Comparison of ENCODE assay signal across 1 cellular context in the genomic region with DNA sequence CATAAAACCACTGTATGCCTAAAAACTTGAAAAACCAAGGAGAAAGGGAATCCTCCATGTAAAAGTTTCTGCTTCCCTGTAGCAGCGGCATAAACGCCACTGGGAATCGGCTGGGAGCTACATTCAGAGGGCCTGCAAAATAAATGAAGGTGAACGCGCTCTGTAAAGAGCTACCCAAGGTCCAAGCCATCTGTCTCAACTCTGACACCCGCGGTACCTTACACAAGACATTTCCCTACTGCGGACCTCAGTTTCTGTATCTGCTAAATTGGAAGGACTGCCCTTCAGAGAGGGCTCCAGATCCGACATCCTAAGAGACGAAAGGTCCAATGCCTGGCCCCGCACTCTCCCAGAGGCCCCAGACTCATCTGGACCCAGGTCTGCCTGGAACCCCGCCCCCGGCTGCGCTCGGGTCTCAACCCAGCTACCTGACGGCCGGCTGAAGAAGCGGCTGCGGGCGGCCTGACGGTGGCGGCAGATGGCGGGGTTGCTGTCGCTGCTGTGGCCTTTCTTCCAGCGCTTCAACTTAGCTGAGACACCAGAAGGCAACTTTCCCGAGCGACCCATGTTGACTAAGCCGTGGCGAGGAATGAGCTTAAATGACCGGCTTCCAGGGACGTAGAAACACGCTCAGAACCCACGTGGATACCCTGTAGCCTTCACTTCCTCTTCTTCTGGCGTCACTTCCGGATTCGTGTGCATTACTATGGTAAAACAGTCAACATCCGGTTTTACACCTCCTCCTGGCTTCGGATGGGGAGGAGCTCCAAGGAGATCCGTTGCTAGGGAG.
TF ChIP-seq lines count a peak whose summit lies in the region.

A gene with protein sequence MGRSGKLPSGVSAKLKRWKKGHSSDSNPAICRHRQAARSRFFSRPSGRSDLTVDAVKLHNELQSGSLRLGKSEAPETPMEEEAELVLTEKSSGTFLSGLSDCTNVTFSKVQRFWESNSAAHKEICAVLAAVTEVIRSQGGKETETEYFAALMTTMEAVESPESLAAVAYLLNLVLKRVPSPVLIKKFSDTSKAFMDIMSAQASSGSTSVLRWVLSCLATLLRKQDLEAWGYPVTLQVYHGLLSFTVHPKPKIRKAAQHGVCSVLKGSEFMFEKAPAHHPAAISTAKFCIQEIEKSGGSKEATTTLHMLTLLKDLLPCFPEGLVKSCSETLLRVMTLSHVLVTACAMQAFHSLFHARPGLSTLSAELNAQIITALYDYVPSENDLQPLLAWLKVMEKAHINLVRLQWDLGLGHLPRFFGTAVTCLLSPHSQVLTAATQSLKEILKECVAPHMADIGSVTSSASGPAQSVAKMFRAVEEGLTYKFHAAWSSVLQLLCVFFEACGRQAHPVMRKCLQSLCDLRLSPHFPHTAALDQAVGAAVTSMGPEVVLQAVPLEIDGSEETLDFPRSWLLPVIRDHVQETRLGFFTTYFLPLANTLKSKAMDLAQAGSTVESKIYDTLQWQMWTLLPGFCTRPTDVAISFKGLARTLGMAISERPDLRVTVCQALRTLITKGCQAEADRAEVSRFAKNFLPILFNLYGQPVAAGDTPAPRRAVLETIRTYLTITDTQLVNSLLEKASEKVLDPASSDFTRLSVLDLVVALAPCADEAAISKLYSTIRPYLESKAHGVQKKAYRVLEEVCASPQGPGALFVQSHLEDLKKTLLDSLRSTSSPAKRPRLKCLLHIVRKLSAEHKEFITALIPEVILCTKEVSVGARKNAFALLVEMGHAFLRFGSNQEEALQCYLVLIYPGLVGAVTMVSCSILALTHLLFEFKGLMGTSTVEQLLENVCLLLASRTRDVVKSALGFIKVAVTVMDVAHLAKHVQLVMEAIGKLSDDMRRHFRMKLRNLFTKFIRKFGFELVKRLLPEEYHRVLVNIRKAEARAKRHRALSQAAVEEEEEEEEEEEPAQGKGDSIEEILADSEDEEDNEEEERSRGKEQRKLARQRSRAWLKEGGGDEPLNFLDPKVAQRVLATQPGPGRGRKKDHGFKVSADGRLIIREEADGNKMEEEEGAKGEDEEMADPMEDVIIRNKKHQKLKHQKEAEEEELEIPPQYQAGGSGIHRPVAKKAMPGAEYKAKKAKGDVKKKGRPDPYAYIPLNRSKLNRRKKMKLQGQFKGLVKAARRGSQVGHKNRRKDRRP (N-terminal part only) (minus strand): TSS at position 676 of the 790 bp plus-strand sequence. CDS start 109 bp downstream, at position 567.

TF ChIP-seq in K562, 482 proteins besides CTCF, POLR2A, EP300 and RAD21 (continued from another document and continues in another):
- TF ChIP-seq, protein P1, sequence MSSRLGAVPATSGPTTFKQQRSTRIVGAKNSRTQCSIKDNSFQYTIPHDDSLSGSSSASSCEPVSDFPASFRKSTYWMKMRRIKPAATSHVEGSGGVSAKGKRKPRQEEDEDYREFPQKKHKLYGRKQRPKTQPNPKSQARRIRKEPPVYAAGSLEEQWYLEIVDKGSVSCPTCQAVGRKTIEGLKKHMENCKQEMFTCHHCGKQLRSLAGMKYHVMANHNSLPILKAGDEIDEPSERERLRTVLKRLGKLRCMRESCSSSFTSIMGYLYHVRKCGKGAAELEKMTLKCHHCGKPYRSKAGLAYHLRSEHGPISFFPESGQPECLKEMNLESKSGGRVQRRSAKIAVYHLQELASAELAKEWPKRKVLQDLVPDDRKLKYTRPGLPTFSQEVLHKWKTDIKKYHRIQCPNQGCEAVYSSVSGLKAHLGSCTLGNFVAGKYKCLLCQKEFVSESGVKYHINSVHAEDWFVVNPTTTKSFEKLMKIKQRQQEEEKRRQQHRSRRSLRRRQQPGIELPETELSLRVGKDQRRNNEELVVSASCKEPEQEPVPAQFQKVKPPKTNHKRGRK (tag; IDR thresholded peaks at IDR 0.05): no peak
- TF ChIP-seq ETV6 (IDR thresholded peaks at IDR 0.05; ENCODE audit: borderline replicate concordance in 1 of 2, low read depth in 2 of 2, low read length in 1 of 2) (no peak), ETV6 (CRISPR knock-in tag; IDR thresholded peaks at IDR 0.05; ENCODE audit: borderline replicate concordance) (no peak), GTF2E2 (tag; IDR thresholded peaks at IDR 0.05) (no peak), ZNF780A (CRISPR knock-in tag; IDR thresholded peaks at IDR 0.05) (no peak), ZBTB8A (IDR thresholded peaks at IDR 0.05; ENCODE audit: partially characterized antibody) (no peak), RUNX1 (IDR thresholded peaks at IDR 0.05; ENCODE audit: low read depth) (no peak), XRCC4 (IDR thresholded peaks at IDR 0.05; ENCODE audit: extremely low read depth, insufficient read depth, insufficient read length) (no peak), EP400 (IDR thresholded peaks at IDR 0.05) (peak; percentile 91), FOXA3 (CRISPR knock-in tag; conservative IDR thresholded peaks at IDR 0.05 in 1 of 2, IDR thresholded peaks at IDR 0.05 in 1 of 2) (peak in 1 of 2 experiments; percentile 59; a peak in 1 of 4 replicates), RNF2 (IDR thresholded peaks at IDR 0.05) (no peak), ASH1L (IDR thresholded peaks at IDR 0.05; ENCODE audit: borderline replicate concordance, low read depth, partially characterized antibody) (no peak), PHF20 (IDR thresholded peaks at IDR 0.05; ENCODE audit: partially characterized antibody) (peak; percentile 10), KHSRP (IDR thresholded peaks at IDR 0.05) (no peak), PHF21A (IDR thresholded peaks at IDR 0.05; ENCODE audit: borderline replicate concordance, low read depth) (no peak), U2AF1 (optimal IDR thresholded peaks at IDR 0.05; ENCODE audit: low read depth, low read length) (no peak), MCM2 (IDR thresholded peaks at IDR 0.05; ENCODE audit: low read depth) (no peak), STAT5A (IDR thresholded peaks at IDR 0.05; ENCODE audit: borderline replicate concordance, low read length) (no peak), ZNF384 (IDR thresholded peaks at IDR 0.05; ENCODE audit: low read depth, low read length) (no peak), RFX5 (IDR thresholded peaks at IDR 0.05; ENCODE audit: low read depth, low read length) (no peak), THRAP3 (IDR thresholded peaks at IDR 0.05; ENCODE audit: borderline replicate concordance) (no peak), SMAD1 (IDR thresholded peaks at IDR 0.05; ENCODE audit: low read depth, low read length, partially characterized antibody) (no peak), HNRNPK (IDR thresholded peaks at IDR 0.05; ENCODE audit: low read depth, low read length, poor library complexity, severe bottlenecking) (no peak), CBFA2T3 (IDR thresholded peaks at IDR 0.05) (no peak), RBM14 (IDR thresholded peaks at IDR 0.05; ENCODE audit: borderline replicate concordance, insufficient read depth, low read depth, low read length) (no peak), ZC3H4 (CRISPR knock-in tag; IDR thresholded peaks at IDR 0.05; ENCODE audit: borderline replicate concordance) (0 out of 2 replicates have a peak, but pooled peaks have one; percentile 51), DDX20 (tag; IDR thresholded peaks at IDR 0.05; ENCODE audit: low read depth) (no peak), FOXM1 (IDR thresholded peaks at IDR 0.05; ENCODE audit: low read depth) (no peak), FOXM1 (CRISPR knock-in tag; IDR thresholded peaks at IDR 0.05; ENCODE audit: low read depth) (no peak), ZNF699 (CRISPR knock-in tag; IDR thresholded peaks at IDR 0.05; ENCODE audit: insufficient replicate concordance) (no peak), NFATC3 (IDR thresholded peaks at IDR 0.05) (no peak), FOXK2 (conservative IDR thresholded peaks at IDR 0.05 in 1 of 2, IDR thresholded peaks at IDR 0.05 in 1 of 2; ENCODE audit: low read depth in 2 of 2) (peak; percentile 96 to 98), NCOA6 (IDR thresholded peaks at IDR 0.05) (no peak), CBX2 (IDR thresholded peaks at IDR 0.05; ENCODE audit: insufficient read depth, low read length, poor library complexity, severe bottlenecking) (no peak), ZBED1 (IDR thresholded peaks at IDR 0.05) (no peak), TRIM24 (IDR thresholded peaks at IDR 0.05) (no peak), MCM3 (IDR thresholded peaks at IDR 0.05) (no peak), NEUROD1 (IDR thresholded peaks at IDR 0.05; ENCODE audit: borderline replicate concordance, low read depth, low read length, partially characterized antibody) (peak; percentile 35), ZNF347 (CRISPR knock-in tag; IDR thresholded peaks at IDR 0.05; ENCODE audit: low read depth) (no peak), POU5F1 (IDR thresholded peaks at IDR 0.05; ENCODE audit: borderline replicate concordance, low read depth, low read length, partially characterized antibody) (no peak), PRMT5 (CRISPR knock-in tag; IDR thresholded peaks at IDR 0.05) (no peak), PML (IDR thresholded peaks at IDR 0.05; ENCODE audit: low read length) (no peak), TEAD4 (IDR thresholded peaks at IDR 0.05; ENCODE audit: low read length) (no peak), TEAD4 (CRISPR knock-in tag; IDR thresholded peaks at IDR 0.05; ENCODE audit: borderline replicate concordance) (no peak), EHMT2 (IDR thresholded peaks at IDR 0.05) (no peak), MTA3 (IDR thresholded peaks at IDR 0.05; ENCODE audit: borderline replicate concordance) (no peak), NR4A1 (CRISPR knock-in tag; IDR thresholded peaks at IDR 0.05) (no peak), NR4A1 (tag; IDR thresholded peaks at IDR 0.05) (no peak), OTX1 (CRISPR knock-in tag; IDR thresholded peaks at IDR 0.05) (no peak), ZNF436 (CRISPR knock-in tag; IDR thresholded peaks at IDR 0.05) (no peak), STAG1 (CRISPR knock-in tag; IDR thresholded peaks at IDR 0.05; ENCODE audit: borderline replicate concordance) (no peak), DPF2 (IDR thresholded peaks at IDR 0.05) (no peak)
- TF ChIP-seq, protein P2, sequence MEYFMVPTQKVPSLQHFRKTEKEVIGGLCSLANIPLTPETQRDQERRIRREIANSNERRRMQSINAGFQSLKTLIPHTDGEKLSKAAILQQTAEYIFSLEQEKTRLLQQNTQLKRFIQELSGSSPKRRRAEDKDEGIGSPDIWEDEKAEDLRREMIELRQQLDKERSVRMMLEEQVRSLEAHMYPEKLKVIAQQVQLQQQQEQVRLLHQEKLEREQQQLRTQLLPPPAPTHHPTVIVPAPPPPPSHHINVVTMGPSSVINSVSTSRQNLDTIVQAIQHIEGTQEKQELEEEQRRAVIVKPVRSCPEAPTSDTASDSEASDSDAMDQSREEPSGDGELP (CRISPR knock-in tag; IDR thresholded peaks at IDR 0.05; ENCODE audit: borderline replicate concordance): peak; percentile 74
- TF ChIP-seq, protein P3, sequence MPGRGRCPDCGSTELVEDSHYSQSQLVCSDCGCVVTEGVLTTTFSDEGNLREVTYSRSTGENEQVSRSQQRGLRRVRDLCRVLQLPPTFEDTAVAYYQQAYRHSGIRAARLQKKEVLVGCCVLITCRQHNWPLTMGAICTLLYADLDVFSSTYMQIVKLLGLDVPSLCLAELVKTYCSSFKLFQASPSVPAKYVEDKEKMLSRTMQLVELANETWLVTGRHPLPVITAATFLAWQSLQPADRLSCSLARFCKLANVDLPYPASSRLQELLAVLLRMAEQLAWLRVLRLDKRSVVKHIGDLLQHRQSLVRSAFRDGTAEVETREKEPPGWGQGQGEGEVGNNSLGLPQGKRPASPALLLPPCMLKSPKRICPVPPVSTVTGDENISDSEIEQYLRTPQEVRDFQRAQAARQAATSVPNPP (IDR thresholded peaks at IDR 0.05; ENCODE audit: borderline replicate concordance, insufficient read depth, insufficient read length): no peak
- TF ChIP-seq, protein P4, sequence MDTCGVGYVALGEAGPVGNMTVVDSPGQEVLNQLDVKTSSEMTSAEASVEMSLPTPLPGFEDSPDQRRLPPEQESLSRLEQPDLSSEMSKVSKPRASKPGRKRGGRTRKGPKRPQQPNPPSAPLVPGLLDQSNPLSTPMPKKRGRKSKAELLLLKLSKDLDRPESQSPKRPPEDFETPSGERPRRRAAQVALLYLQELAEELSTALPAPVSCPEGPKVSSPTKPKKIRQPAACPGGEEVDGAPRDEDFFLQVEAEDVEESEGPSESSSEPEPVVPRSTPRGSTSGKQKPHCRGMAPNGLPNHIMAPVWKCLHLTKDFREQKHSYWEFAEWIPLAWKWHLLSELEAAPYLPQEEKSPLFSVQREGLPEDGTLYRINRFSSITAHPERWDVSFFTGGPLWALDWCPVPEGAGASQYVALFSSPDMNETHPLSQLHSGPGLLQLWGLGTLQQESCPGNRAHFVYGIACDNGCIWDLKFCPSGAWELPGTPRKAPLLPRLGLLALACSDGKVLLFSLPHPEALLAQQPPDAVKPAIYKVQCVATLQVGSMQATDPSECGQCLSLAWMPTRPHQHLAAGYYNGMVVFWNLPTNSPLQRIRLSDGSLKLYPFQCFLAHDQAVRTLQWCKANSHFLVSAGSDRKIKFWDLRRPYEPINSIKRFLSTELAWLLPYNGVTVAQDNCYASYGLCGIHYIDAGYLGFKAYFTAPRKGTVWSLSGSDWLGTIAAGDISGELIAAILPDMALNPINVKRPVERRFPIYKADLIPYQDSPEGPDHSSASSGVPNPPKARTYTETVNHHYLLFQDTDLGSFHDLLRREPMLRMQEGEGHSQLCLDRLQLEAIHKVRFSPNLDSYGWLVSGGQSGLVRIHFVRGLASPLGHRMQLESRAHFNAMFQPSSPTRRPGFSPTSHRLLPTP (IDR thresholded peaks at IDR 0.05; ENCODE audit: borderline replicate concordance, extremely low read depth, insufficient read length): no peak
- TF ChIP-seq, protein P5, sequence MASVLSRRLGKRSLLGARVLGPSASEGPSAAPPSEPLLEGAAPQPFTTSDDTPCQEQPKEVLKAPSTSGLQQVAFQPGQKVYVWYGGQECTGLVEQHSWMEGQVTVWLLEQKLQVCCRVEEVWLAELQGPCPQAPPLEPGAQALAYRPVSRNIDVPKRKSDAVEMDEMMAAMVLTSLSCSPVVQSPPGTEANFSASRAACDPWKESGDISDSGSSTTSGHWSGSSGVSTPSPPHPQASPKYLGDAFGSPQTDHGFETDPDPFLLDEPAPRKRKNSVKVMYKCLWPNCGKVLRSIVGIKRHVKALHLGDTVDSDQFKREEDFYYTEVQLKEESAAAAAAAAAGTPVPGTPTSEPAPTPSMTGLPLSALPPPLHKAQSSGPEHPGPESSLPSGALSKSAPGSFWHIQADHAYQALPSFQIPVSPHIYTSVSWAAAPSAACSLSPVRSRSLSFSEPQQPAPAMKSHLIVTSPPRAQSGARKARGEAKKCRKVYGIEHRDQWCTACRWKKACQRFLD (CRISPR knock-in tag; IDR thresholded peaks at IDR 0.05): peak; percentile 81
- TF ChIP-seq, protein P6, sequence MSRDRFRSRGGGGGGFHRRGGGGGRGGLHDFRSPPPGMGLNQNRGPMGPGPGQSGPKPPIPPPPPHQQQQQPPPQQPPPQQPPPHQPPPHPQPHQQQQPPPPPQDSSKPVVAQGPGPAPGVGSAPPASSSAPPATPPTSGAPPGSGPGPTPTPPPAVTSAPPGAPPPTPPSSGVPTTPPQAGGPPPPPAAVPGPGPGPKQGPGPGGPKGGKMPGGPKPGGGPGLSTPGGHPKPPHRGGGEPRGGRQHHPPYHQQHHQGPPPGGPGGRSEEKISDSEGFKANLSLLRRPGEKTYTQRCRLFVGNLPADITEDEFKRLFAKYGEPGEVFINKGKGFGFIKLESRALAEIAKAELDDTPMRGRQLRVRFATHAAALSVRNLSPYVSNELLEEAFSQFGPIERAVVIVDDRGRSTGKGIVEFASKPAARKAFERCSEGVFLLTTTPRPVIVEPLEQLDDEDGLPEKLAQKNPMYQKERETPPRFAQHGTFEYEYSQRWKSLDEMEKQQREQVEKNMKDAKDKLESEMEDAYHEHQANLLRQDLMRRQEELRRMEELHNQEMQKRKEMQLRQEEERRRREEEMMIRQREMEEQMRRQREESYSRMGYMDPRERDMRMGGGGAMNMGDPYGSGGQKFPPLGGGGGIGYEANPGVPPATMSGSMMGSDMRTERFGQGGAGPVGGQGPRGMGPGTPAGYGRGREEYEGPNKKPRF (IDR thresholded peaks at IDR 0.05; ENCODE audit: low read depth, low read length): no peak
